Comparison of ENCODE assay signal across 8 cellular contexts in the genomic region with DNA sequence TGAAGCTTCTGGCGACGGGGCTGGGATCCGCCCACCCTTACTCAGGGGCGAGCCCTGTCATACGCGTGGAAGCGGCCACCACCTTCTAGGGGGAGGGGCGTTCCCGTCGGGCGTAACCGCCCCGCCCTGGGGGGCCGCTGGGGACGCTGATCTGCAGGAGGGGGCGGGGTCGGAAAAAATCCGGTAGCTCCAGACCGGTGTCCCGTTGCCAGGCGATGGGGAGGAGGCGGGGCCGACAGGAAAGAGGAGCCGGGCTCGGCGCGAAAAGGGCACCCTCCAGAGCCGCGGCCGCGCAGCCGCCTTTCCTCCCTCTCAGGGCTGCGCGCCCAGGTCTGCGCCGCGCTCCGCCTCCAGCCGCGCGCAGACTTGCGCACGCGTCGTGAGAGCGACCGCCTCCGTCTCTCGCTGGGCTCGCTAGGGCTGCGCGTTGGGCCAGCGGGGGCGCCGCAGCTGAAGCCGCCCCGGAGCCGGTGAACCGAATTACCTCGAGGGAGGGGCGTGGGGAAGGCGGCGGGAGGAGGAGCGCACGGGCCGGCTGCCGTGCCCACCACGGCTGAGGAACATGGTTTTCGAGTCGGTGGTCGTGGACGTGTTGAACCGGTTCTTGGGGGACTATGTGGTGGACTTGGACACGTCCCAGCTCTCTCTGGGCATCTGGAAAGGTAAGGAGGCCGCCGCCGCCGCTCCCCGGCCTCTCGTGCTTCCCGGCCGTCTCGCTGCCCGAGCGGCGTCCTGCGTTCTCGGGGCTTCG. TPM values are rescaled to one million over a fixed set of nuclear protein-coding genes. Genes with fewer than 3 reads are reported as not detected.
A peak's percentile ranks its signal among the peaks of the same experiment; 100 is the strongest.
DNase-seq lines count a peak whose midpoint lies in the region; TF ChIP-seq lines count a peak whose summit lies in the region.

Gene VPS13A (plus strand): TSS at position 392 of the 751 bp plus-strand sequence. CDS start 171 bp downstream, at position 563.

- peak within 1 kb of the TSS; percentile 97 for H3K4me3 Mint-ChIP-seq in neural crest cell

- peak within 1 kb of the TSS; percentile 88 for H2AFZ ChIP-seq in Loucy (ENCODE audit: low read length)

- H3K4me1 Mint-ChIP-seq in neural crest cell, result peaks cover 23% of the 10 kb centered on the region

- DNase-seq in G401 (ENCODE audit: low spot score) (peak; percentile 84), H7 (peak; percentile 95), fibroblast of villous mesenchyme (ENCODE audit: low read depth) (peak; percentile 88), neural crest cell (ENCODE audit: low read depth, low spot score) (peak; percentile 94), stromal cell of bone marrow (ENCODE audit: low read depth) (peak; percentile 81)
- peak; percentile 87 for DNase-seq in activated effector memory CD4-positive, alpha-beta T cell treated with Interleukin-2 at 50 U/mL for 16 hours

- H3K27me3 ChIP-seq in H7 (ENCODE audit: control insufficient read depth, insufficient read depth, low read length) (no peaks in the 10 kb centered on the region), Loucy (ENCODE audit: insufficient read depth, low read length, poor library complexity, severe bottlenecking) (no peaks in the 10 kb centered on the region)

- H3K36me3 Mint-ChIP-seq in neural crest cell (ENCODE audit: low read depth), result no peaks in the 10 kb centered on the region

- H3K9ac ChIP-seq in Loucy (ENCODE audit: low read depth, low read length, poor library complexity, severe bottlenecking), result peak within 1 kb of the TSS; percentile 90

- peaks cover 43% of the 10 kb centered on the region for H3K4me1 ChIP-seq in Loucy (ENCODE audit: insufficient read depth, low read length, poor library complexity, severe bottlenecking)

- peaks cover 12% of the 10 kb centered on the region for H3K27me3 Mint-ChIP-seq in neural crest cell (ENCODE audit: low read depth)

- peaks cover 47% of the 10 kb centered on the region for H3K79me2 ChIP-seq in Loucy (ENCODE audit: insufficient read depth, low read length)

- H3K9me3 Mint-ChIP-seq in neural crest cell, result no peaks in the 10 kb centered on the region

- peak; percentile 68 for TF ChIP-seq POLR2A in Raji (IDR thresholded peaks at IDR 0.05; ENCODE audit: insufficient read depth, low read depth, low read length)

- H3K4me2 ChIP-seq in Loucy (ENCODE audit: low read depth, low read length, poor library complexity, severe bottlenecking), result peak within 1 kb of the TSS; percentile 90

- H3F3A ChIP-seq in Loucy (ENCODE audit: low read depth), result no peaks in the 10 kb centered on the region; the same call in 1 of the 2 replicates

- H3K27ac Mint-ChIP-seq in neural crest cell (ENCODE audit: unreplicated experiment), result peak within 1 kb of the TSS; percentile 72

- H3K36me3 ChIP-seq in H7 (replicated peaks; ENCODE audit: control insufficient read depth, insufficient read depth, low read length), result no peaks in the 10 kb centered on the region
- H3K36me3 ChIP-seq in Loucy (ENCODE audit: insufficient read depth, low read length), result no peaks in the 10 kb centered on the region

- H3K9me3 ChIP-seq in Loucy (ENCODE audit: insufficient read depth, low read depth, low read length), result no peaks in the 10 kb centered on the region

- peak within 1 kb of the TSS; percentile 93 for H3K4me3 ChIP-seq in H7 (ENCODE audit: insufficient read depth, low read depth, low read length)
- peak within 1 kb of the TSS; percentile 88 for H3K4me3 ChIP-seq in Loucy (ENCODE audit: low read length, poor library complexity, severe bottlenecking)
- peak within 1 kb of the TSS; percentile 87 for H3K4me3 ChIP-seq in fibroblast of villous mesenchyme (ENCODE audit: low read depth, low read length)

- peak; percentile 37 for TF ChIP-seq CTCF in Loucy (conservative IDR thresholded peaks at IDR 0.05; ENCODE audit: low read length)
- peak; percentile 15 for TF ChIP-seq CTCF in fibroblast of villous mesenchyme (IDR thresholded peaks at IDR 0.05; ENCODE audit: insufficient read depth, low read depth, low read length)
- TF ChIP-seq CTCF in neural crest cell (conservative IDR thresholded peaks at IDR 0.05), result peak; percentile 47

- in situ Hi-C loops in G401 (cut with HindIII; ENCODE audit: low sequenced_read_pairs), result no loop called here

- no peaks in the 10 kb centered on the region for H3K9me2 ChIP-seq in Loucy (replicated peaks; ENCODE audit: low read depth, low read length)

- peaks cover 41% of the 10 kb centered on the region for H4K20me1 ChIP-seq in Loucy (ENCODE audit: insufficient read depth, low read length, poor library complexity, severe bottlenecking)

RNA-seq across cellular contexts. Expression of gene VPS13A, which starts in this region (rescaled TPM):
- total RNA-seq in G401 (2014; rRNA removed; shearing (Covaris generic)), result 10.6 and 14.2 TPM in 2 replicates
- total RNA-seq in H7 (2014; rRNA removed; shearing (Covaris generic)), result 10.9 and 17.8 TPM in 2 replicates
- total RNA-seq in fibroblast of villous mesenchyme, result 35.1 and 53.1 TPM in 2 replicates
- 28.7 and 29.3 TPM in 2 replicates for total RNA-seq in neural crest cell

Comparison
In these comparisons a context has a peak if more than half of its experiments do, and no peak if none do; other contexts are left out.
1. Peak in every context shown above with its lines: DNase-seq and H3K4me3 ChIP-seq.